15 cellular contexts compared by ENCODE assay signal in genomic region chr4:139900964-139901376, GRCh38.
A peak's percentile ranks its signal among the peaks of the same experiment; 100 is the strongest.
DNase-seq lines count a peak whose midpoint lies in the region; ATAC-seq, FAIRE-seq and TF ChIP-seq lines count a peak whose summit lies in the region.
"Had no signal": no experiment of that assay in that cellular context is flagged by ENCODE, and none has a peak within 500 bp of the region (broad histone marks: within the 10 kb centered on the region; RNA-seq: fewer than 3 reads in every experiment).

No MANE protein-coding gene starts in this region.

- peak overlapping the region; percentile 18 for H3K27ac Mint-ChIP-seq in activated CD4-positive, alpha-beta memory T cell treated with anti-CD3 and anti-CD28 coated beads, Interleukin-2, amount 10 ng/mL, durations not matched to agents 7 days and 5 days
- no peak overlapping the region for H3K27ac Mint-ChIP-seq in activated CD4-positive, alpha-beta memory T cell treated with anti-CD3 and anti-CD28 coated beads for 36 hours
- no peak overlapping the region for H3K27ac Mint-ChIP-seq in stimulated activated naive B cell treated with anti-CD40 and anti-IgM and Interleukin-4, amounts not matched to agents 10 μg/mL and 1 μg/mL and 100 μg/mL, for 72 hours

- no peaks in the 10 kb centered on the region for H3K27me3 Mint-ChIP-seq in activated CD4-positive, alpha-beta memory T cell treated with anti-CD3 and anti-CD28 coated beads, Interleukin-2, amount 10 ng/mL, durations not matched to agents 7 days and 5 days
- peaks cover 4% of the 10 kb centered on the region for H3K27me3 Mint-ChIP-seq in activated CD4-positive, alpha-beta memory T cell treated with anti-CD3 and anti-CD28 coated beads for 36 hours
- H3K27me3 Mint-ChIP-seq in stimulated activated naive B cell treated with anti-CD40 and anti-IgM and Interleukin-4, amounts not matched to agents 10 μg/mL and 1 μg/mL and 100 μg/mL, for 72 hours = no peaks in the 10 kb centered on the region

- no peak for FAIRE-seq in HTR-8/SVneo (lab: Jason Lieb, UNC)
- FAIRE-seq: H54 had no signal

- no peaks in the 10 kb centered on the region for H3K9me3 Mint-ChIP-seq in activated CD4-positive, alpha-beta memory T cell treated with anti-CD3 and anti-CD28 coated beads, Interleukin-2, amount 10 ng/mL, durations not matched to agents 7 days and 5 days
- peaks cover 7% of the 10 kb centered on the region for H3K9me3 Mint-ChIP-seq in activated CD4-positive, alpha-beta memory T cell treated with anti-CD3 and anti-CD28 coated beads for 36 hours
- peaks cover 0 to 5% of the 10 kb centered on the region in 2 donors for H3K9me3 Mint-ChIP-seq in stimulated activated naive B cell treated with anti-CD40 and anti-IgM and Interleukin-4, amounts not matched to agents 10 μg/mL and 1 μg/mL and 100 μg/mL, for 72 hours

- DNase-seq in activated CD4-positive, alpha-beta memory T cell treated with anti-CD3 and anti-CD28 coated beads, Interleukin-2, amount 10 ng/mL, durations not matched to agents 7 days and 5 days = no peak
- DNase-seq in activated CD4-positive, alpha-beta memory T cell treated with anti-CD3 and anti-CD28 coated beads for 36 hours = no peak
- no peak for DNase-seq in RWPE2 (ENCODE audit: low spot score)
- peak; percentile 47 for DNase-seq in fibroblast of mammary gland (ENCODE audit: low read depth)
- no peak for DNase-seq in stimulated activated naive B cell treated with anti-CD40 and anti-IgM and Interleukin-4, amounts not matched to agents 10 μg/mL and 1 μg/mL and 100 μg/mL, for 72 hours
- no peak for DNase-seq in HTR-8/SVneo (ENCODE audit: insufficient read length, low spot score)
- no peak for DNase-seq in NCI-H446 treated with DMSO at 0.1 percent for 48 hours (lab: John Stamatoyannopoulos, UW)
- DNase-seq: Calu3; hypothalamus; NCI-H1930; NK-92 treated with Interleukin-12 subunit alpha and Interleukin-12 subunit beta, amount 100 ng/mL, for 24 hours had no signal

- no peak overlapping the region for H3K4me3 Mint-ChIP-seq in activated CD4-positive, alpha-beta memory T cell treated with anti-CD3 and anti-CD28 coated beads, Interleukin-2, amount 10 ng/mL, durations not matched to agents 7 days and 5 days
- H3K4me3 Mint-ChIP-seq in activated CD4-positive, alpha-beta memory T cell treated with anti-CD3 and anti-CD28 coated beads for 36 hours = no peak overlapping the region
- H3K4me3 Mint-ChIP-seq in stimulated activated naive B cell treated with anti-CD40 and anti-IgM and Interleukin-4, amounts not matched to agents 10 μg/mL and 1 μg/mL and 100 μg/mL, for 72 hours = no peak overlapping the region

- no peaks in the 10 kb centered on the region for H3K36me3 ChIP-seq in RWPE2 (ENCODE audit: low read depth)
- H3K36me3 ChIP-seq: neutrophil had no signal

- intact Hi-C loops in activated CD4-positive, alpha-beta memory T cell treated with anti-CD3 and anti-CD28 coated beads for 36 hours (cut with micrococcal nuclease) = loop anchor here (2.0 kb wide), 1 partner anchor 42 kb away; no protein-coding TSS in a partner anchor

- no peak overlapping the region for H3K27ac ChIP-seq in RWPE2 (ENCODE audit: poor library complexity, severe bottlenecking)
- H3K27ac ChIP-seq: neutrophil, SK-N-MC had no signal

- H3K36me3 Mint-ChIP-seq in activated CD4-positive, alpha-beta memory T cell treated with anti-CD3 and anti-CD28 coated beads, Interleukin-2, amount 10 ng/mL, durations not matched to agents 7 days and 5 days (ENCODE audit: low read depth) = no peaks in the 10 kb centered on the region
- peaks cover 3% of the 10 kb centered on the region for H3K36me3 Mint-ChIP-seq in activated CD4-positive, alpha-beta memory T cell treated with anti-CD3 and anti-CD28 coated beads for 36 hours
- H3K36me3 Mint-ChIP-seq in stimulated activated naive B cell treated with anti-CD40 and anti-IgM and Interleukin-4, amounts not matched to agents 10 μg/mL and 1 μg/mL and 100 μg/mL, for 72 hours = peaks cover 2 to 11% of the 10 kb centered on the region in 2 donors

- CTCF ChIA-PET in activated CD4-positive, alpha-beta memory T cell treated with anti-CD3 and anti-CD28 coated beads, Interleukin-2, amount 10 ng/mL, durations not matched to agents 7 days and 5 days (lab: Charles Lee) = no interaction called here
- CTCF ChIA-PET in activated CD4-positive, alpha-beta memory T cell treated with anti-CD3 and anti-CD28 coated beads for 36 hours (lab: Charles Lee) = no interaction called here

- H3K4me1 Mint-ChIP-seq in activated CD4-positive, alpha-beta memory T cell treated with anti-CD3 and anti-CD28 coated beads, Interleukin-2, amount 10 ng/mL, durations not matched to agents 7 days and 5 days = peaks cover 26% of the 10 kb centered on the region
- peaks cover 10% of the 10 kb centered on the region for H3K4me1 Mint-ChIP-seq in activated CD4-positive, alpha-beta memory T cell treated with anti-CD3 and anti-CD28 coated beads for 36 hours (ENCODE audit: low read depth)
- peaks cover 0 to 5% of the 10 kb centered on the region in 2 donors for H3K4me1 Mint-ChIP-seq in stimulated activated naive B cell treated with anti-CD40 and anti-IgM and Interleukin-4, amounts not matched to agents 10 μg/mL and 1 μg/mL and 100 μg/mL, for 72 hours

- H3K4me3 ChIP-seq in RWPE2 (ENCODE audit: severe bottlenecking) (no peak overlapping the region), fibroblast of mammary gland (ENCODE audit: control insufficient read depth, low read depth, low read length) (no peak overlapping the region)
- H3K4me3 ChIP-seq: SK-N-MC had no signal

- no peaks in the 10 kb centered on the region for H3K27me3 ChIP-seq in RWPE2 (ENCODE audit: insufficient read depth, poor library complexity, severe bottlenecking)
- H3K27me3 ChIP-seq: neutrophil had no signal

- POLR2A ChIA-PET in activated CD4-positive, alpha-beta memory T cell treated with anti-CD3 and anti-CD28 coated beads, Interleukin-2, amount 10 ng/mL, durations not matched to agents 7 days and 5 days (lab: Charles Lee) = no interaction called here
- POLR2A ChIA-PET in activated CD4-positive, alpha-beta memory T cell treated with anti-CD3 and anti-CD28 coated beads for 36 hours (lab: Charles Lee) = no interaction called here

- peaks cover 7% of the 10 kb centered on the region for H3K4me1 ChIP-seq in RWPE2 (ENCODE audit: insufficient read depth, poor library complexity, severe bottlenecking)

- ATAC-seq in RWPE2 (ENCODE audit: low read depth) (peak; percentile 62), GM21529 (IDR thresholded peaks at IDR 0.05; ENCODE audit: unreplicated experiment) (no peak)
- ATAC-seq in stimulated activated naive B cell treated with anti-CD40 and anti-IgM and Interleukin-4, amounts not matched to agents 10 μg/mL and 1 μg/mL and 100 μg/mL, for 72 hours (replicated peaks) = peak; percentile 39 to 41

- TF ChIP-seq CTCF in RWPE2 (IDR thresholded peaks at IDR 0.05; ENCODE audit: poor library complexity, severe bottlenecking) (no peak), fibroblast of mammary gland (conservative IDR thresholded peaks at IDR 0.05; ENCODE audit: control insufficient read depth, insufficient read depth, low read depth, low read length) (no peak)

- no peaks in the 10 kb centered on the region for H3K9me3 ChIP-seq in RWPE2 (ENCODE audit: severe bottlenecking)
- H3K9me3 ChIP-seq: neutrophil had no signal
